In genomic region chr10:126570631-126571170, GRCh38 we compare ENCODE assay signal across 28 cellular contexts.
A peak's percentile ranks its signal among the peaks of the same experiment; 100 is the strongest.
DNase-seq lines count a peak whose midpoint lies in the region; ATAC-seq and TF ChIP-seq lines count a peak whose summit lies in the region.
"Had no signal": no experiment of that assay in that cellular context is flagged by ENCODE, and none has a peak within 500 bp of the region (broad histone marks: within the 10 kb centered on the region; RNA-seq: fewer than 3 reads in every experiment).

No MANE protein-coding gene starts in this region.

- H3K27ac ChIP-seq in GM23248 (peak overlapping the region; percentile 82), angular gyrus (ENCODE audit: low read depth, low read length) (peak overlapping the region; percentile 20), smooth muscle cell (ENCODE audit: low read depth) (peak overlapping the region; percentile 58)
- H3K27ac ChIP-seq: left lung, stomach, transverse colon had no signal

- WGBS in GM23248 (ENCODE audit: low coverage in 1 of 2, low lambda C conversion rate in 2 of 2, missing lambda C conversion rate in 2 of 2), 2 experiments: 76 to 81% methylated on average over 5 of the region's 5 CpGs
- WGBS in smooth muscle cell (ENCODE audit: low lambda C conversion rate): 81% methylated on average over 5 of the region's 5 CpGs

- no peak for TF ChIP-seq CTCF in smooth muscle cell (IDR thresholded peaks at IDR 0.05; ENCODE audit: borderline replicate concordance, insufficient read depth, poor library complexity, severe bottlenecking)

- H3F3A ChIP-seq in GM23248 (ENCODE audit: insufficient read depth) (peaks cover 17% of the 10 kb centered on the region), smooth muscle cell (ENCODE audit: low read depth) (no peaks in the 10 kb centered on the region)

- H3K9me2 ChIP-seq in GM23248 (ENCODE audit: insufficient read depth): no peaks in the 10 kb centered on the region

- H3K79me2 ChIP-seq in GM23248 (ENCODE audit: insufficient read depth) (no peaks in the 10 kb centered on the region), smooth muscle cell (ENCODE audit: low read depth) (no peaks in the 10 kb centered on the region)

- H2AFZ ChIP-seq in GM23248 (no peak overlapping the region; the same call in 1 of the 2 replicates), smooth muscle cell (ENCODE audit: low read depth) (no peak overlapping the region)

- in situ Hi-C loops in GM23248 (cut with MboI): no loop called here

- H3K4me3 ChIP-seq in GM23248 (peak overlapping the region; percentile 60), smooth muscle cell (peak overlapping the region; percentile 22)
- H3K4me3 ChIP-seq: left lung, mucosa of descending colon, stomach, transverse colon had no signal

- H4K20me1 ChIP-seq in GM23248 (ENCODE audit: insufficient read depth) (no peaks in the 10 kb centered on the region), smooth muscle cell (ENCODE audit: low read depth) (no peaks in the 10 kb centered on the region)

- DNase-seq in GM23248 (peak; percentile 67), fibroblast of peridontal ligament (ENCODE audit: extremely low read depth) (peak; percentile 52), smooth muscle cell (lab: John Stamatoyannopoulos, UW; ENCODE audit: unreplicated experiment) (no peak)
- no peak for DNase-seq in activated CD8-positive, alpha-beta memory T cell treated with anti-CD3 and anti-CD28 coated beads, Interleukin-2, amount 50 U/mL, for 4 hours
- no peak for DNase-seq in activated CD4-positive, alpha-beta T cell treated with anti-CD3 and anti-CD28 coated beads for 48 hours
- DNase-seq: activated CD4-positive, CD25-positive, alpha-beta regulatory T cell treated with anti-CD3 and anti-CD28 coated beads, Interleukin-2, amount 50 U/mL, for 72 hours; activated CD8-positive, alpha-beta memory T cell treated with anti-CD3 and anti-CD28 coated beads for 24 hours; activated gamma-delta T cell treated with Interleukin-2 at 50 U/mL for 16 hours; activated naive CD8-positive, alpha-beta T cell treated with anti-CD3 and anti-CD28 coated beads, Interleukin-2, amount 50 U/mL, for 24 hours; activated T-cell treated with anti-CD3 and anti-CD28 coated beads, Interleukin-2, amount 50 U/mL, for 24 hours; AML-193; CD4-positive, alpha-beta memory T cell; DMS 273 treated with DMSO at 0.1 percent for 48 hours; immature natural killer cell; left lung; MM.1S; mucosa of descending colon; NCI-H1436; NCI-H2107; NCI-H510A; NK-92 treated with Interleukin-12 subunit alpha and Interleukin-12 subunit beta, amount 100 ng/mL, for 24 hours; SHP77 treated with DMSO at 0.1 percent for 48 hours; stomach; T-cell; transverse colon had no signal

- ATAC-seq in GM18519 (IDR thresholded peaks at IDR 0.05; ENCODE audit: low FRiP score, unreplicated experiment): no peak
- ATAC-seq: activated naive CD8-positive, alpha-beta T cell treated with anti-CD3 and anti-CD28 coated beads, Interleukin-2, amount 50 U/mL, for 24 hours; left lung; mucosa of descending colon; sciatic nerve; T-cell had no signal

- no peaks in the 10 kb centered on the region for H3K9me3 ChIP-seq in GM23248 (ENCODE audit: low read depth)
- no peaks in the 10 kb centered on the region for H3K9me3 ChIP-seq in smooth muscle cell (replicated peaks; ENCODE audit: low read depth)
- H3K9me3 ChIP-seq: mucosa of descending colon, stomach, transverse colon had no signal

- H3K36me3 ChIP-seq in GM23248 (ENCODE audit: low read depth) (no peaks in the 10 kb centered on the region), smooth muscle cell (ENCODE audit: low read depth) (no peaks in the 10 kb centered on the region)
- H3K36me3 ChIP-seq: left lung, stomach, transverse colon had no signal

- H3K4me1 ChIP-seq in GM23248 (ENCODE audit: insufficient read depth) (peaks cover 23% of the 10 kb centered on the region), smooth muscle cell (ENCODE audit: low read depth) (peaks cover 14% of the 10 kb centered on the region)
- H3K4me1 ChIP-seq: left lung, transverse colon had no signal

- H3K9ac ChIP-seq in GM23248 (peak overlapping the region; percentile 71), smooth muscle cell (ENCODE audit: low read depth) (peak overlapping the region; percentile 58)

- H3K27me3 ChIP-seq in GM23248 (replicated peaks; ENCODE audit: insufficient read depth) (no peaks in the 10 kb centered on the region), smooth muscle cell (ENCODE audit: low read depth) (no peaks in the 10 kb centered on the region)
- H3K27me3 ChIP-seq: left lung, stomach, transverse colon had no signal

- H3K4me2 ChIP-seq in GM23248 (ENCODE audit: unreplicated experiment) (peak overlapping the region; percentile 84), smooth muscle cell (peak overlapping the region; percentile 82)

Comparison
In these comparisons a context has a peak if more than half of its experiments do, and no peak if none do; other contexts are left out.
1. DNase-seq: peak in GM23248 (single experiment) and fibroblast of peridontal ligament (single experiment); none in smooth muscle cell (single experiment), activated CD8-positive, alpha-beta memory T cell treated with anti-CD3 and anti-CD28 coated beads, Interleukin-2, amount 50 U/mL, for 4 hours (single experiment) and activated CD4-positive, alpha-beta T cell treated with anti-CD3 and anti-CD28 coated beads for 48 hours (single experiment).
2. H3K27ac ChIP-seq: peak in every context shown above with its lines; median percentile 82 in GM23248; 58 in smooth muscle cell; 20 in angular gyrus.